In the genomic region with DNA sequence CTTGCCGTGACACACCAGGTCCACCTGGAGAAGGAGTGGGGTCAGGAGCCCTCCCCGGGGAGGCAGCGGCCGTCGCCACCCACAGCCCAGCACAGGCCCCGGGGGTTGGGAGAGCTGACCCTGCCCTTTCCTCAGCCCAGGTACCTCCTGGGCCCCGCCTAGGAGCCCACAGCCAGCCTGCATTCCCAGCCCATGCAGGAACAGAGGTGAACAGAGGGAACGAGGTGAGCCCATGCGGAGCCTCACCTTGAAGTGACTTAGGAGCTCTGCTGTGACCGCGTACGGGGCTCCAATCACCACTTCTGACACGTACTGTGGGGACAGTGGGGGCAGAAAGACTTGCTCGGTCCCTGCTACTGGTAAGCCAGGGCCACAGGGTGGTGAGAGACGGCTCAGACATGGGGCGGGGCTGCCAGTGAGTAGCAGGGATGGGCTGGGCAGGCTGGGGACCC, we compare ENCODE assay signal across 26 cellular contexts. TPM values are rescaled to one million over a fixed set of nuclear protein-coding genes. Genes with fewer than 3 reads are reported as not detected.
"Had no signal": no experiment of that assay in that cellular context is flagged by ENCODE, and none has a peak within 500 bp of the region (broad histone marks: within the 10 kb centered on the region; RNA-seq: fewer than 3 reads in every experiment).

No MANE protein-coding gene starts in this region.

- FAIRE-seq: keratinocyte had no signal

- DNase-seq: hippocampal formation; left colon; lower lobe of right lung; mammary epithelial cell; mesenchymal stem cell; naive thymus-derived CD8-positive, alpha-beta T cell; occipital lobe; stimulated activated CD4-positive, alpha-beta T cell treated with anti-CD3 and anti-CD28 coated beads, Interleukin-12 subunit alpha, Interleukin-12 subunit beta, amount 100 ng/mL, for 4 hours; stimulated activated CD4-positive, alpha-beta T cell treated with anti-CD3 and anti-CD28 coated beads, Interleukin-15, amount 100 ng/mL, for 24 hours; stimulated activated CD4-positive, alpha-beta T cell treated with anti-CD3 and anti-CD28 coated beads, Interleukin-2, amount 100 ng/mL, for 24 hours; stimulated activated CD4-positive, alpha-beta T cell treated with anti-CD3 and anti-CD28 coated beads, Interleukin-4, amount 100 ng/mL, for 1 hour; stimulated activated naive B cell treated with anti-CD40 and anti-IgM and Interleukin-4, amounts not matched to agents 10 μg/mL and 1 μg/mL and 100 μg/mL, for 72 hours; stimulated activated naive CD8-positive, alpha-beta T cell treated with anti-CD3 and anti-CD28 coated beads, Interleukin-15, Interleukin-2, amounts not matched to agents 100 U/mL and 50 U/mL, for 24 hours; stomach; testis; thyroid gland; transverse colon had no signal

- H3K4me3 ChIP-seq: left lung, lower lobe of right lung, ovary, right atrium auricular region, skin epidermis, stomach, testis, thyroid gland, transverse colon, upper lobe of left lung, vagina had no signal

- H3K27me3 ChIP-seq: ovary, right atrium auricular region, testis, thyroid gland, upper lobe of left lung, vagina had no signal

- H3K36me3 ChIP-seq: ovary, transverse colon had no signal

- H3K9me3 ChIP-seq: left lung, lower lobe of right lung, neutrophil, ovary, right atrium auricular region, stomach, testis, thyroid gland, transverse colon, upper lobe of left lung, vagina had no signal

- H3K27ac ChIP-seq: left lung, lower lobe of right lung, neutrophil, ovary, right atrium auricular region, skin epidermis, stomach, testis, thyroid gland, transverse colon, upper lobe of left lung, vagina had no signal

- ATAC-seq: left colon; left lung; lower lobe of right lung; naive thymus-derived CD8-positive, alpha-beta T cell; sciatic nerve; stimulated activated naive B cell treated with anti-CD40 and anti-IgM and Interleukin-4, amounts not matched to agents 10 μg/mL and 1 μg/mL and 100 μg/mL, for 72 hours; stimulated activated naive CD8-positive, alpha-beta T cell treated with anti-CD3 and anti-CD28 coated beads, Interleukin-15, Interleukin-2, amounts not matched to agents 100 U/mL and 50 U/mL, for 24 hours had no signal

RNA-seq across cellular contexts. Expression of gene NPB, which starts 3.4 kb away (rescaled TPM):
- total RNA-seq: mammary epithelial cell had no signal
- polyA plus RNA-seq: keratinocyte; naive thymus-derived CD8-positive, alpha-beta T cell had no signal
